ENCODE assay signal across 14 cellular contexts in genomic region chr4:13313856-13314255, GRCh38.
"Had no signal": no experiment of that assay in that cellular context is flagged by ENCODE, and none has a peak within 500 bp of the region (broad histone marks: within the 10 kb centered on the region; RNA-seq: fewer than 3 reads in every experiment).

No MANE protein-coding gene starts in this region.

- H3K9me3 ChIP-seq: esophagus squamous epithelium, tibial artery had no signal

- H3K4me1 ChIP-seq: esophagus squamous epithelium, tibial artery had no signal

- H3K36me3 ChIP-seq: esophagus squamous epithelium, tibial artery had no signal

- H3K4me3 ChIP-seq: esophagus squamous epithelium, tibial artery had no signal

- ATAC-seq: activated naive CD8-positive, alpha-beta T cell treated with anti-CD3 and anti-CD28 coated beads, Interleukin-2, amount 50 U/mL, for 24 hours had no signal

- DNase-seq: activated CD4-positive, alpha-beta T cell treated with anti-CD3 and anti-CD28 coated beads, Interleukin-2, amount 50 U/mL, for 1 hour; activated naive CD4-positive, alpha-beta T cell treated with anti-CD3 and anti-CD28 coated beads for 36 hours; activated naive CD8-positive, alpha-beta T cell treated with anti-CD3 and anti-CD28 coated beads, Interleukin-2, amount 50 U/mL, for 24 hours; aorta; cortex of kidney; effector CD4-positive, alpha-beta T cell; esophagus squamous epithelium; hippocampal formation; mesendoderm; nucleus accumbens; small intestine; stimulated activated CD4-positive, alpha-beta T cell treated with anti-CD3 and anti-CD28 coated beads, Interleukin-4, amount 100 ng/mL, for 24 hours; stimulated activated naive CD4-positive, alpha-beta T cell; tibial artery had no signal

- H3K27me3 ChIP-seq: esophagus squamous epithelium, tibial artery had no signal
